Comparison of ENCODE assay signal across 1 cellular context in genomic region chr16:66894948-66895696, GRCh38.
TF ChIP-seq lines count a peak whose summit lies in the region.

No MANE protein-coding gene starts in this region.

TF ChIP-seq in HepG2, 621 proteins besides CTCF, POLR2A, EP300 and RAD21 (continued from another document and continues in another):
- TF ChIP-seq ZNF616 (CRISPR knock-in tag; IDR thresholded peaks at IDR 0.05; ENCODE audit: low read depth) (no peak), ZFY (CRISPR knock-in tag; IDR thresholded peaks at IDR 0.05) (peak; percentile 41; the same call in 1 of the 2 replicates), EHMT2 (IDR thresholded peaks at IDR 0.05; ENCODE audit: borderline replicate concordance, low read depth, low read length) (no peak), JDP2 (CRISPR knock-in tag; IDR thresholded peaks at IDR 0.05; ENCODE audit: borderline replicate concordance) (no peak), ZNF331 (CRISPR knock-in tag; IDR thresholded peaks at IDR 0.05) (peak; percentile 53; the same call in 1 of the 2 replicates), ZNF879 (CRISPR knock-in tag; IDR thresholded peaks at IDR 0.05) (no peak), PAWR (CRISPR knock-in tag; IDR thresholded peaks at IDR 0.05; ENCODE audit: borderline replicate concordance) (no peak), BRD4 (CRISPR knock-in tag; IDR thresholded peaks at IDR 0.05) (no peak), HCFC1 (IDR thresholded peaks at IDR 0.05; ENCODE audit: low read depth, low read length) (no peak), ZNF740 (CRISPR knock-in tag; IDR thresholded peaks at IDR 0.05) (no peak), PRMT3 (CRISPR knock-in tag; IDR thresholded peaks at IDR 0.05; ENCODE audit: borderline replicate concordance, low read depth) (no peak), ZNF839 (CRISPR knock-in tag; IDR thresholded peaks at IDR 0.05; ENCODE audit: borderline replicate concordance) (no peak), HOXA7 (CRISPR knock-in tag; IDR thresholded peaks at IDR 0.05) (no peak), ATM (IDR thresholded peaks at IDR 0.05; ENCODE audit: borderline replicate concordance) (no peak), RERE (CRISPR knock-in tag; IDR thresholded peaks at IDR 0.05; ENCODE audit: low read depth) (no peak), ZNF567 (CRISPR knock-in tag; IDR thresholded peaks at IDR 0.05; ENCODE audit: borderline replicate concordance) (no peak), ZNF414 (CRISPR knock-in tag; IDR thresholded peaks at IDR 0.05) (no peak), CHD4 (IDR thresholded peaks at IDR 0.05; ENCODE audit: borderline replicate concordance, low read length) (no peak), ATF2 (CRISPR knock-in tag; IDR thresholded peaks at IDR 0.05) (no peak), FOXA3 (CRISPR knock-in tag; IDR thresholded peaks at IDR 0.05) (peak; percentile 45; the same call in 1 of the 2 replicates), HOXA9 (CRISPR knock-in tag; IDR thresholded peaks at IDR 0.05; ENCODE audit: borderline replicate concordance) (no peak), RFXAP (CRISPR knock-in tag; IDR thresholded peaks at IDR 0.05; ENCODE audit: borderline replicate concordance) (no peak), ZZZ3 (CRISPR knock-in tag; IDR thresholded peaks at IDR 0.05; ENCODE audit: borderline replicate concordance) (no peak), ZNF260 (CRISPR knock-in tag; IDR thresholded peaks at IDR 0.05; ENCODE audit: borderline replicate concordance, low read depth) (no peak), REPIN1 (CRISPR knock-in tag; IDR thresholded peaks at IDR 0.05; ENCODE audit: borderline replicate concordance, low read depth) (peak; percentile 76; the same call in 1 of the 2 replicates), GABPB1 (CRISPR knock-in tag; IDR thresholded peaks at IDR 0.05) (peak; percentile 31; the same call in 1 of the 2 replicates), PATZ1 (CRISPR knock-in tag; IDR thresholded peaks at IDR 0.05) (peak; percentile 52), ZNF430 (CRISPR knock-in tag; IDR thresholded peaks at IDR 0.05) (no peak), ZBTB43 (CRISPR knock-in tag; conservative IDR thresholded peaks at IDR 0.05) (no peak), BCL3 (CRISPR knock-in tag; IDR thresholded peaks at IDR 0.05) (no peak), TGIF2 (CRISPR knock-in tag; IDR thresholded peaks at IDR 0.05) (0 out of 2 replicates have a peak, but pooled peaks have one; percentile 53), SNAPC2 (CRISPR knock-in tag; IDR thresholded peaks at IDR 0.05) (no peak), ZNF335 (CRISPR knock-in tag; IDR thresholded peaks at IDR 0.05) (0 out of 2 replicates have a peak, but pooled peaks have one; percentile 38), POLR2AphosphoS5 (IDR thresholded peaks at IDR 0.05; ENCODE audit: low read depth, low read length) (no peak), ZNF816 (CRISPR knock-in tag; IDR thresholded peaks at IDR 0.05; ENCODE audit: borderline replicate concordance) (no peak)
- TF ChIP-seq, protein P1, sequence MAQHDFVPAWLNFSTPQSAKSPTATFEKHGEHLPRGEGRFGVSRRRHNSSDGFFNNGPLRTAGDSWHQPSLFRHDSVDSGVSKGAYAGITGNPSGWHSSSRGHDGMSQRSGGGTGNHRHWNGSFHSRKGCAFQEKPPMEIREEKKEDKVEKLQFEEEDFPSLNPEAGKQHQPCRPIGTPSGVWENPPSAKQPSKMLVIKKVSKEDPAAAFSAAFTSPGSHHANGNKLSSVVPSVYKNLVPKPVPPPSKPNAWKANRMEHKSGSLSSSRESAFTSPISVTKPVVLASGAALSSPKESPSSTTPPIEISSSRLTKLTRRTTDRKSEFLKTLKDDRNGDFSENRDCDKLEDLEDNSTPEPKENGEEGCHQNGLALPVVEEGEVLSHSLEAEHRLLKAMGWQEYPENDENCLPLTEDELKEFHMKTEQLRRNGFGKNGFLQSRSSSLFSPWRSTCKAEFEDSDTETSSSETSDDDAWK (CRISPR knock-in tag; IDR thresholded peaks at IDR 0.05): no peak
- TF ChIP-seq, protein P2, sequence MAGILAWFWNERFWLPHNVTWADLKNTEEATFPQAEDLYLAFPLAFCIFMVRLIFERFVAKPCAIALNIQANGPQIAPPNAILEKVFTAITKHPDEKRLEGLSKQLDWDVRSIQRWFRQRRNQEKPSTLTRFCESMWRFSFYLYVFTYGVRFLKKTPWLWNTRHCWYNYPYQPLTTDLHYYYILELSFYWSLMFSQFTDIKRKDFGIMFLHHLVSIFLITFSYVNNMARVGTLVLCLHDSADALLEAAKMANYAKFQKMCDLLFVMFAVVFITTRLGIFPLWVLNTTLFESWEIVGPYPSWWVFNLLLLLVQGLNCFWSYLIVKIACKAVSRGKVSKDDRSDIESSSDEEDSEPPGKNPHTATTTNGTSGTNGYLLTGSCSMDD (CRISPR knock-in tag; IDR thresholded peaks at IDR 0.05): no peak
- TF ChIP-seq, protein P3, sequence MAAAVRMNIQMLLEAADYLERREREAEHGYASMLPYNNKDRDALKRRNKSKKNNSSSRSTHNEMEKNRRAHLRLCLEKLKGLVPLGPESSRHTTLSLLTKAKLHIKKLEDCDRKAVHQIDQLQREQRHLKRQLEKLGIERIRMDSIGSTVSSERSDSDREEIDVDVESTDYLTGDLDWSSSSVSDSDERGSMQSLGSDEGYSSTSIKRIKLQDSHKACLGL (CRISPR knock-in tag; IDR thresholded peaks at IDR 0.05): 0 out of 2 replicates have a peak, but pooled peaks have one; percentile 44
- TF ChIP-seq, protein P4, sequence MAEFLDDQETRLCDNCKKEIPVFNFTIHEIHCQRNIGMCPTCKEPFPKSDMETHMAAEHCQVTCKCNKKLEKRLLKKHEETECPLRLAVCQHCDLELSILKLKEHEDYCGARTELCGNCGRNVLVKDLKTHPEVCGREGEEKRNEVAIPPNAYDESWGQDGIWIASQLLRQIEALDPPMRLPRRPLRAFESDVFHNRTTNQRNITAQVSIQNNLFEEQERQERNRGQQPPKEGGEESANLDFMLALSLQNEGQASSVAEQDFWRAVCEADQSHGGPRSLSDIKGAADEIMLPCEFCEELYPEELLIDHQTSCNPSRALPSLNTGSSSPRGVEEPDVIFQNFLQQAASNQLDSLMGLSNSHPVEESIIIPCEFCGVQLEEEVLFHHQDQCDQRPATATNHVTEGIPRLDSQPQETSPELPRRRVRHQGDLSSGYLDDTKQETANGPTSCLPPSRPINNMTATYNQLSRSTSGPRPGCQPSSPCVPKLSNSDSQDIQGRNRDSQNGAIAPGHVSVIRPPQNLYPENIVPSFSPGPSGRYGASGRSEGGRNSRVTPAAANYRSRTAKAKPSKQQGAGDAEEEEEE (CRISPR knock-in tag; IDR thresholded peaks at IDR 0.05; ENCODE audit: borderline replicate concordance): no peak
- TF ChIP-seq, protein P5, sequence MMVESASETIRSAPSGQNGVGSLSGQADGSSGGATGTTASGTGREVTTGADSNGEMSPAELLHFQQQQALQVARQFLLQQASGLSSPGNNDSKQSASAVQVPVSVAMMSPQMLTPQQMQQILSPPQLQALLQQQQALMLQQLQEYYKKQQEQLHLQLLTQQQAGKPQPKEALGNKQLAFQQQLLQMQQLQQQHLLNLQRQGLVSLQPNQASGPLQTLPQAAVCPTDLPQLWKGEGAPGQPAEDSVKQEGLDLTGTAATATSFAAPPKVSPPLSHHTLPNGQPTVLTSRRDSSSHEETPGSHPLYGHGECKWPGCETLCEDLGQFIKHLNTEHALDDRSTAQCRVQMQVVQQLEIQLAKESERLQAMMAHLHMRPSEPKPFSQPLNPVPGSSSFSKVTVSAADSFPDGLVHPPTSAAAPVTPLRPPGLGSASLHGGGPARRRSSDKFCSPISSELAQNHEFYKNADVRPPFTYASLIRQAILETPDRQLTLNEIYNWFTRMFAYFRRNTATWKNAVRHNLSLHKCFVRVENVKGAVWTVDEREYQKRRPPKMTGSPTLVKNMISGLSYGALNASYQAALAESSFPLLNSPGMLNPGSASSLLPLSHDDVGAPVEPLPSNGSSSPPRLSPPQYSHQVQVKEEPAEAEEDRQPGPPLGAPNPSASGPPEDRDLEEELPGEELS (CRISPR knock-in tag; IDR thresholded peaks at IDR 0.05): no peak
